In the genomic region with DNA sequence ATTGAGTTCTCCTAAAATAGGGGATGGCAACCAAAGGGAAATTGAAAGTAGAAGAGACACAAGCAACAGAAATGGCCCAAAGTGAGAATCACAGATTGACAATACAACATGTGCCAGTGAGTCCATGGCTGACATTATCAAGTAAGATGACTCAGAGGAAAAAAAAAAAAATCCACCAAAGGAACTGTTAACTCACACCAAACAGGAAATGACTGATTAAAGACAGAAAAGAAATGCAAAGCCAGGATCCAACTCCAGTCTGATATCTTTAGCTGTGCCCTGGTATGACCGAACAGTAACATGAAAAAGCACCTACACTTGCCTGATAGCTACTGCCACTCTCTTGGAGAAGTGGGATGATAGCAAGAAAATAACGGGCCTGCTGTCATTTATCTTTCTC, we compare ENCODE assay signal across 15 cellular contexts.
DNase-seq lines count a peak whose midpoint lies in the region; ATAC-seq and TF ChIP-seq lines count a peak whose summit lies in the region.
"Had no signal": no experiment of that assay in that cellular context is flagged by ENCODE, and none has a peak within 500 bp of the region (broad histone marks: within the 10 kb centered on the region; RNA-seq: fewer than 3 reads in every experiment).

No MANE protein-coding gene starts in this region.

- no peak overlapping the region for H3K27ac ChIP-seq in mammary epithelial cell (ENCODE audit: insufficient read depth, low read depth, low read length)
- no peak overlapping the region for H3K27ac ChIP-seq in psoas muscle
- H3K27ac ChIP-seq in testis = no peak overlapping the region
- H3K27ac ChIP-seq: gastrocnemius medialis, KMS-11, lower lobe of right lung had no signal

- in situ Hi-C loops in mammary epithelial cell (cut with MboI; ENCODE audit: low sequenced_read_pairs in 2 of 2) = no loop called here

- no peak for TF ChIP-seq POLR2A in testis (IDR thresholded peaks at IDR 0.05)

- no peak overlapping the region for H3K4me2 ChIP-seq in mammary epithelial cell (ENCODE audit: insufficient read depth, low read depth, low read length)
- H3K4me2 ChIP-seq: KMS-11 had no signal

- peak; percentile 8 for DNase-seq in BJ (ENCODE audit: low read depth)
- peak; percentile 87 for DNase-seq in M059J (ENCODE audit: low read depth)
- peak; percentile 0 for DNase-seq in mammary epithelial cell
- DNase-seq in kidney tubule cell (ENCODE audit: low spot score) = peak; percentile 76
- no peak for DNase-seq in psoas muscle
- no peak for DNase-seq in testis
- DNase-seq in nephron progenitor cell = no peak
- DNase-seq: activated T-cell treated with anti-CD3 and anti-CD28 coated beads, Interleukin-2, amount 50 U/mL, for 72 hours; central memory CD4-positive, alpha-beta T cell; gastrocnemius medialis; lower lobe of right lung; SIG-M5 had no signal

- H3K4me1 Mint-ChIP-seq in nephron progenitor cell = no peaks in the 10 kb centered on the region

- H3K9me3 ChIP-seq in mammary epithelial cell (replicated peaks; ENCODE audit: insufficient read depth, low read length) (peaks cover 26% of the 10 kb centered on the region), psoas muscle (no peaks in the 10 kb centered on the region), testis (no peaks in the 10 kb centered on the region)
- H3K9me3 ChIP-seq: gastrocnemius medialis, lower lobe of right lung had no signal

- H3K9ac ChIP-seq in mammary epithelial cell (ENCODE audit: insufficient read depth, low read length) = no peak overlapping the region
- H3K9ac ChIP-seq: BLaER1 treated with 17β-estradiol and CSF1 and Interleukin-3, amounts not matched to agents 10 nM and 100 nM; KMS-11 had no signal

- H3K4me1 ChIP-seq in mammary epithelial cell (ENCODE audit: insufficient read depth, low read length) = no peaks in the 10 kb centered on the region
- no peaks in the 10 kb centered on the region for H3K4me1 ChIP-seq in psoas muscle
- H3K4me1 ChIP-seq in testis = no peaks in the 10 kb centered on the region
- H3K4me1 ChIP-seq: gastrocnemius medialis, lower lobe of right lung had no signal

- no peaks in the 10 kb centered on the region for H3K79me2 ChIP-seq in mammary epithelial cell (ENCODE audit: insufficient read depth, low read length)

- POLR2A ChIA-PET in BJ (lab: Charles Lee) = no interaction called here

- no peak overlapping the region for H2AFZ ChIP-seq in mammary epithelial cell (ENCODE audit: low read depth, low read length)

- ATAC-seq in HG03159 (IDR thresholded peaks at IDR 0.05; ENCODE audit: unreplicated experiment) (no peak), psoas muscle (no peak)
- ATAC-seq: activated T-cell treated with anti-CD3 and anti-CD28 coated beads, Interleukin-2, amount 50 U/mL, for 72 hours; gastrocnemius medialis; lower lobe of right lung had no signal

- CTCF ChIA-PET in BJ (lab: Yijun Ruan, JAX) (interaction anchor here (0.6 to 0.7 kb wide), 2 partner anchors 198 to 833 kb away, joined by 3 read pairs; no protein-coding TSS in a partner anchor), mammary epithelial cell (lab: Charles Lee; ENCODE audit: low non-redundant PET) (no interaction called here)

- H3K27me3 ChIP-seq in BJ (ENCODE audit: control insufficient read depth, insufficient read depth, low read length) (no peaks in the 10 kb centered on the region), mammary epithelial cell (ENCODE audit: insufficient read depth, low read length) (no peaks in the 10 kb centered on the region), psoas muscle (ENCODE audit: insufficient read depth in 3 of 3, low read length in 2 of 3) (no peaks in the 10 kb centered on the region), testis (no peaks in the 10 kb centered on the region)
- H3K27me3 ChIP-seq: BLaER1 treated with 17β-estradiol and CSF1 and Interleukin-3, amounts not matched to agents 10 nM and 100 nM; gastrocnemius medialis had no signal

- no peak overlapping the region for H3K4me3 Mint-ChIP-seq in nephron progenitor cell
- H3K4me3 Mint-ChIP-seq: activated T-cell treated with anti-CD3 and anti-CD28 coated beads, Interleukin-2, amount 50 U/mL, for 72 hours had no signal

- no peak overlapping the region for H3K27ac Mint-ChIP-seq in nephron progenitor cell
- H3K27ac Mint-ChIP-seq: activated T-cell treated with anti-CD3 and anti-CD28 coated beads, Interleukin-2, amount 50 U/mL, for 72 hours had no signal

- BruUV-seq in mammary epithelial cell (replicated peaks; lab: Mats Ljungman, UMichigan) = no TSS peak

- intact Hi-C loops in mammary epithelial cell (cut with micrococcal nuclease) = no loop called here
- intact Hi-C loops in psoas muscle (cut with DNase I) = no loop called here
- intact Hi-C loops in testis (cut with DNase I; ENCODE audit: low total_unique reads) = no loop called here

- no peaks in the 10 kb centered on the region for H3K36me3 Mint-ChIP-seq in nephron progenitor cell (ENCODE audit: low read depth)

- H3K4me3 ChIP-seq in BJ (ENCODE audit: low read depth, low read length) (no peak overlapping the region), mammary epithelial cell (replicated peaks in 1 of 3; ENCODE audit: insufficient read depth in 1 of 3, low read depth in 2 of 3, low read length in 3 of 3) (no peak overlapping the region), psoas muscle (no peak overlapping the region), testis (no peak overlapping the region)
- H3K4me3 ChIP-seq: BLaER1 treated with 17β-estradiol and CSF1 and Interleukin-3, amounts not matched to agents 10 nM and 100 nM; gastrocnemius medialis; lower lobe of right lung had no signal

- no peaks in the 10 kb centered on the region for H3K36me3 ChIP-seq in BJ (ENCODE audit: control insufficient read depth, insufficient read depth, low read length)
- H3K36me3 ChIP-seq in mammary epithelial cell (ENCODE audit: insufficient read depth, low read length) = no peaks in the 10 kb centered on the region
- no peaks in the 10 kb centered on the region for H3K36me3 ChIP-seq in psoas muscle (ENCODE audit: insufficient read depth in 1 of 2, low read depth in 1 of 2)
- no peaks in the 10 kb centered on the region for H3K36me3 ChIP-seq in testis (ENCODE audit: low read depth, missing control alignments)
- H3K36me3 ChIP-seq: BLaER1 treated with 17β-estradiol and CSF1 and Interleukin-3, amounts not matched to agents 10 nM and 100 nM; gastrocnemius medialis; lower lobe of right lung had no signal

- dilution Hi-C loops in mammary epithelial cell (cut with HindIII; ENCODE audit: low sequenced_read_pairs) = no loop called here

- H4K20me1 ChIP-seq in mammary epithelial cell (ENCODE audit: insufficient read depth, low read length) = no peaks in the 10 kb centered on the region
- H4K20me1 ChIP-seq: BLaER1 treated with 17β-estradiol and CSF1 and Interleukin-3, amounts not matched to agents 10 nM and 100 nM had no signal

- peaks cover 5% of the 10 kb centered on the region for H3K27me3 Mint-ChIP-seq in nephron progenitor cell (ENCODE audit: low read depth, poor library complexity)

- 61% methylated on average over 2 of the region's 2 CpGs for WGBS in mammary epithelial cell (ENCODE audit: low coverage, missing lambda C conversion rate)
- WGBS in psoas muscle, 3 donors = 71 to 78% (median 74%) methylated on average over 2 of the region's 2 CpGs
- 54 to 69% methylated on average over 2 of the region's 2 CpGs for WGBS in testis, 2 donors

- TF ChIP-seq CTCF in BJ (IDR thresholded peaks at IDR 0.05; ENCODE audit: insufficient read depth, low read depth, low read length) (no peak), mammary epithelial cell (conservative IDR thresholded peaks at IDR 0.05 in 1 of 2, IDR thresholded peaks at IDR 0.05 in 1 of 2; ENCODE audit: extremely low read depth in 1 of 2, insufficient read depth in 1 of 2, low read depth in 1 of 2, low read length in 2 of 2) (no peak), psoas muscle (IDR thresholded peaks at IDR 0.05) (no peak), testis (IDR thresholded peaks at IDR 0.05) (no peak), nephron progenitor cell (IDR thresholded peaks at IDR 0.05) (no peak)

- H3K9me3 Mint-ChIP-seq in nephron progenitor cell = no peaks in the 10 kb centered on the region

Comparison
In these comparisons a context has a peak if more than half of its experiments do, and no peak if none do; other contexts are left out.
1. DNase-seq: peak in BJ (single experiment), M059J (single experiment), mammary epithelial cell (single experiment) and kidney tubule cell (single experiment); none in psoas muscle (0 of 2), testis (single experiment) and nephron progenitor cell (single experiment).